Comparison of ENCODE assay signal across 8 cellular contexts in the genomic region with DNA sequence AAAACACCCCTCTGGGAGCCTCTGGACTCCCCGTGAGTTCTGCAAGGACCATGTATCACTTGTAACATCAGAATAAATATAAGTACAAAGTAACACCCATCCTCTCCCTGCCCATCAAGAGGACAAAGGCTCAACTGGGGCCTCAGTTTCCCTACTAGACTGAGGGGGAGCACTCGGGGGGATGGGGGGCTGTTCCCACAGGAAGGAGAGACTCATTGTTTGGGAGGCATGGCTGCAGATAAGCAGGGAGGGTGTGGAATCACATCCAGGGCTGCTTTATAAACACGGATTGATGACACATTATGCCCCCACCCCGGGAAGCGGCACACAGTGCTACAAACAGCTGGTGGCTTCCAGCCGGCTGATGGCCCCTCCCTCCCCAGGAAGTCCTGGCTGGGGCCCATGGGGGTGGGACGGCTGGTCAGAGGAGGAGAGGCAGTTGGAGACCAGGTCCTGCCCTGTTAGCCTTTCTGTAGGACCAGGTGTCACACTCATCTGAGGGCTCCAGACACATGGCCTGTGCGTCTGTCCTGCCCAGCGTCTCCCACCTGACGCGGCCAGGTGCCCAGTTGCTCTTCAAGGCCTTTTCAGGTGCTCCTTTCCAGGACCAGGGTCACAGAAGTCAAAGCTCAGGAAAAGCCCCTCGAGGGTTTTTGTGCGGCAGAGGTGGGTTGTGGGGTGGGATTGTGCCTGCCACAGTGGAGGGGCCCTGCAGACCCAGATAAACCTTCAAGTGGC. TPM values are rescaled to one million over a fixed set of nuclear protein-coding genes. Genes with fewer than 3 reads are reported as not detected.
DNase-seq lines count a peak whose midpoint lies in the region; ATAC-seq and TF ChIP-seq lines count a peak whose summit lies in the region.

No MANE protein-coding gene starts in this region.

- TF ChIP-seq POLR2A in breast epithelium (IDR thresholded peaks at IDR 0.05): no peak
- TF ChIP-seq POLR2A in testis (IDR thresholded peaks at IDR 0.05): no peak

- H3K4me3 ChIP-seq in breast epithelium (peak overlapping the region; percentile 71 to 99 (median 83)), testis (peak overlapping the region in 1 of 2 donors; percentile 80)

- peaks cover 12 to 29% of the 10 kb centered on the region in 2 donors for H3K4me1 ChIP-seq in breast epithelium
- peaks cover 29% of the 10 kb centered on the region for H3K4me1 ChIP-seq in testis

- DNase-seq in NCI-H2081 (lab: John Stamatoyannopoulos, UW) (peak; percentile 40 to 58), NCI-H2081 treated with DMSO at 0.1 percent for 48 hours (lab: John Stamatoyannopoulos, UW) (no peak), NCI-H146 (lab: John Stamatoyannopoulos, UW) (peak; percentile 83), breast epithelium (ENCODE audit: low spot score in 2 of 2) (no peak), left kidney (ENCODE audit: low read depth, low spot score) (peak; percentile 36), testis (peak; percentile 60), activated gamma-delta T cell (lab: John Stamatoyannopoulos, UW) (no peak)

- 23 to 38% methylated on average over 6 to 13 of the region's 13 CpGs for WGBS in testis, 2 donors

- H3K9me3 ChIP-seq in breast epithelium: no peaks in the 10 kb centered on the region
- no peaks in the 10 kb centered on the region for H3K9me3 ChIP-seq in testis

- no peaks in the 10 kb centered on the region for H3K36me3 ChIP-seq in breast epithelium
- no peaks in the 10 kb centered on the region for H3K36me3 ChIP-seq in testis (ENCODE audit: low read depth, missing control alignments)

- peak overlapping the region; percentile 91 to 98 for H3K27ac ChIP-seq in breast epithelium
- peak overlapping the region; percentile 80 to 89 for H3K27ac ChIP-seq in testis

- ATAC-seq in GM21447 (IDR thresholded peaks at IDR 0.05; ENCODE audit: unreplicated experiment): no peak

- H3K27me3 ChIP-seq in breast epithelium (no peaks in the 10 kb centered on the region), testis (no peaks in the 10 kb centered on the region)

- no peak for TF ChIP-seq CTCF in breast epithelium (IDR thresholded peaks at IDR 0.05)
- no peak for TF ChIP-seq CTCF in testis (IDR thresholded peaks at IDR 0.05)

- intact Hi-C loops in breast epithelium (cut with DNase I; ENCODE audit: low total_unique reads): no loop called here
- intact Hi-C loops in testis (cut with DNase I; ENCODE audit: low total_unique reads): no loop called here

RNA-seq across cellular contexts. Expression of a gene that starts 1.3 kb away (rescaled TPM):
- total RNA-seq in breast epithelium (100 to 1,000 TPM in 1 of 3 donors, 10 to 100 TPM in 2; 86.9 to 112 (median 89.1) TPM), testis (10 to 100 TPM; 44.8 to 61.7 TPM)
- 42.6 TPM for polyA plus RNA-seq in testis (ENCODE audit: insufficient read depth, low read depth, low replicate concordance)

RNA-seq across cellular contexts. Expression of a gene that starts 4.3 kb away (rescaled TPM):
- 10 to 100 TPM; 29.0 to 43.3 (median 42.6) TPM for total RNA-seq in breast epithelium
- total RNA-seq in testis: 10 to 100 TPM; 18.3 to 22.5 TPM
- polyA plus RNA-seq in testis (ENCODE audit: insufficient read depth, low read depth, low replicate concordance): 15.9 TPM

RNA-seq across cellular contexts. Expression of a gene that starts 23.1 kb away (rescaled TPM):
- total RNA-seq in breast epithelium (10 to 100 TPM; 17.4 to 23.9 (median 17.9) TPM), testis (10 to 100 TPM; 12.8 to 17.5 TPM)
- polyA plus RNA-seq in testis (ENCODE audit: insufficient read depth, low read depth, low replicate concordance): 26.9 TPM

RNA-seq across cellular contexts. Expression of a gene that starts 23.3 kb away (rescaled TPM):
- 1 to 10 TPM; 3.8 to 6.9 (median 6.6) TPM for total RNA-seq in breast epithelium
- 1 to 10 TPM; 2.4 to 3.0 TPM for total RNA-seq in testis
- polyA plus RNA-seq in testis (ENCODE audit: insufficient read depth, low read depth, low replicate concordance): 6.5 TPM

Comparison
In these comparisons a context has a peak if more than half of its experiments do, and no peak if none do; other contexts are left out.
1. DNase-seq: peak in NCI-H2081 (2 of 2), NCI-H146 (single experiment), left kidney (single experiment) and testis (single experiment); none in NCI-H2081 treated with DMSO at 0.1 percent for 48 hours (single experiment), breast epithelium (0 of 2) and activated gamma-delta T cell (single experiment).